In the genomic region with DNA sequence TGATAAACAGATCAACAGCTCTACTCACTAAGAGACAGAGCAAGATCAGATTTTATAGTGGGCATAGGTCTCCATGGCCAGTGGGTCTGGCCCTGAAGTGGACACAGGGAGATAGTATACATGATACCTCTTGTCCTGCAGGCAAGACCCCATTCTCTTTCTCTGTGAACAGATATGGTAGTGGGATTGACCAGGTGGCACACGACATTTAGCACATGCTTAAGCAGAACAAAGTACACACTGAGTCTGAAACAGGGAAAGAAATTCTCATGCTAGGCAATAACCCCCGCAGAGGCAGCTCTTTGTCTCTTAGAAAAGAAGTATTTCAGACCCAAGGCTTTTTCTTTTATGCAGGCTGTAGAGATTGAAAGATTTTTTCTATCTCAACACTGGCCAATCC, we compare ENCODE assay signal across 24 cellular contexts.
"Had no signal": no experiment of that assay in that cellular context is flagged by ENCODE, and none has a peak within 500 bp of the region (broad histone marks: within the 10 kb centered on the region; RNA-seq: fewer than 3 reads in every experiment).

No MANE protein-coding gene starts in this region.

- H3K4me1 Mint-ChIP-seq: immature natural killer cell, mesothelial cell of epicardium had no signal

- H3K9me3 ChIP-seq: esophagus muscularis mucosa, gastroesophageal sphincter, heart left ventricle, left lung, lower lobe of right lung, mucosa of descending colon had no signal

- ATAC-seq: foreskin keratinocyte, gastroesophageal sphincter, heart left ventricle, left colon, left lung, left ventricle myocardium superior, lower lobe of right lung, mucosa of descending colon had no signal

- H3K27ac ChIP-seq: coronary artery, dorsolateral prefrontal cortex, esophagus muscularis mucosa, foreskin keratinocyte, gastroesophageal sphincter, heart left ventricle, hepatocyte, left lung, lower lobe of right lung had no signal

- H3K4me1 ChIP-seq: esophagus muscularis mucosa, foreskin keratinocyte, gastroesophageal sphincter, heart left ventricle, left lung, lower lobe of right lung had no signal

- H3K4me2 ChIP-seq: hepatocyte had no signal

- H3K4me3 Mint-ChIP-seq: immature natural killer cell, mesothelial cell of epicardium had no signal

- H3K79me2 ChIP-seq: hepatocyte had no signal

- H3K36me3 ChIP-seq: esophagus muscularis mucosa, gastroesophageal sphincter, heart left ventricle, left lung, lower lobe of right lung had no signal

- H3K36me3 Mint-ChIP-seq: mesothelial cell of epicardium had no signal

- H3K4me3 ChIP-seq: coronary artery, dorsolateral prefrontal cortex, esophagus muscularis mucosa, gastroesophageal sphincter, heart left ventricle, hepatocyte, left lung, lower lobe of right lung, mucosa of descending colon had no signal

- DNase-seq: dermis blood vessel endothelial cell; dorsolateral prefrontal cortex; effector CD4-positive, alpha-beta T cell; effector memory CD4-positive, alpha-beta T cell; foreskin keratinocyte; glutamatergic neuron; heart left ventricle; hypothalamus; immature natural killer cell; islet precursor cell; kidney; kidney glomerular epithelial cell; left colon; left lung; left ventricle myocardium superior; lower lobe of right lung; mesenchymal stem cell; mucosa of descending colon had no signal

- H2AFZ ChIP-seq: hepatocyte had no signal

- FAIRE-seq: endothelial cell of umbilical vein had no signal

- H3K27me3 ChIP-seq: dorsolateral prefrontal cortex, esophagus muscularis mucosa, foreskin keratinocyte, gastroesophageal sphincter, heart left ventricle, hepatocyte, left lung had no signal

- H3K27ac Mint-ChIP-seq: immature natural killer cell, mesothelial cell of epicardium had no signal
